In genomic region chr11:1829039-1829820, GRCh38 we compare ENCODE assay signal across 12 cellular contexts. TPM values are rescaled to one million over a fixed set of nuclear protein-coding genes. Genes with fewer than 3 reads are reported as not detected.
DNase-seq lines count a peak whose midpoint lies in the region; ATAC-seq and TF ChIP-seq lines count a peak whose summit lies in the region.
"Had no signal": no experiment of that assay in that cellular context is flagged by ENCODE, and none has a peak within 500 bp of the region (broad histone marks: within the 10 kb centered on the region; RNA-seq: fewer than 3 reads in every experiment).

No MANE protein-coding gene starts in this region.

- BruUV-seq in Panc1 (replicated peaks; lab: Mats Ljungman, UMichigan), result no TSS peak

- H3K4me1 ChIP-seq in Panc1 (ENCODE audit: control insufficient read depth, insufficient read depth, low read length) (peaks cover 97% of the 10 kb centered on the region), psoas muscle (no peaks in the 10 kb centered on the region)

- CTCF ChIA-PET in Panc1 (lab: Charles Lee), result interaction anchor here (0.6 to 7.7 kb wide), 5 partner anchors 73 to 321 kb away, joined by 3 to 168 read pairs (median 6); no protein-coding TSS in a partner anchor
- CTCF ChIA-PET in activated CD4-positive, alpha-beta T cell treated with anti-CD3 and anti-CD28 coated beads, Interleukin-2, amount 10 ng/mL, durations not matched to agents 7 days and 5 days (lab: Charles Lee), result interaction anchor here (0.6 to 7.8 kb wide), 3 partner anchors 136 to 320 kb away, joined by 3 to 139 read pairs (median 4); no protein-coding TSS in a partner anchor

- no peak for TF ChIP-seq CTCF in Panc1 (IDR thresholded peaks at IDR 0.05)
- TF ChIP-seq CTCF in psoas muscle (IDR thresholded peaks at IDR 0.05), result no peak

- H3K4me3 Mint-ChIP-seq in activated CD4-positive, alpha-beta T cell treated with anti-CD3 and anti-CD28 coated beads, Interleukin-2, amount 10 ng/mL, durations not matched to agents 7 days and 5 days, result no peak overlapping the region
- H3K4me3 Mint-ChIP-seq: T-helper 2 cell treated with Interferon-gamma antibody and Interleukin-4, amounts not matched to agents 5 μg/mL and 100 μg/mL, for 36 hours had no signal

- intact Hi-C loops in Panc1 (cut with micrococcal nuclease; ENCODE audit: unreplicated experiment), result loop anchor here (2.0 to 10.0 kb wide), 3 partner anchors 136 to 284 kb away; no protein-coding TSS in a partner anchor
- intact Hi-C loops in psoas muscle (cut with DNase I), result loop anchor here in 1 of 2 donors (5.0 kb wide), 1 partner anchor 52 kb away; no protein-coding TSS in a partner anchor

- DNase-seq in Daoy (ENCODE audit: low read depth) (peak; percentile 86), Panc1 (ENCODE audit: low read depth, low spot score) (no peak), psoas muscle (peak in 1 of 2 donors; percentile 24), hypothalamus (lab: John Stamatoyannopoulos, UW) (no peak)
- DNase-seq in activated CD4-positive, alpha-beta T cell treated with anti-CD3 and anti-CD28 coated beads, Interleukin-2, amount 10 ng/mL, durations not matched to agents 7 days and 5 days, result no peak
- no peak for DNase-seq in effector CD8-positive, alpha-beta T cell (lab: John Stamatoyannopoulos, UW)
- DNase-seq: sigmoid colon had no signal

- in situ Hi-C loops in Panc1 (cut with HindIII; ENCODE audit: low pct_unique_long_range_greater_than_20kb, low sequenced_read_pairs), result no loop called here

- H3K4me1 Mint-ChIP-seq in activated CD4-positive, alpha-beta T cell treated with anti-CD3 and anti-CD28 coated beads, Interleukin-2, amount 10 ng/mL, durations not matched to agents 7 days and 5 days, result no peaks in the 10 kb centered on the region

- POLR2A ChIA-PET in Panc1 (lab: Charles Lee), result interaction anchor here (0.6 kb wide), 1 partner anchor 148 kb away, joined by 3 read pairs; no protein-coding TSS in a partner anchor
- POLR2A ChIA-PET in activated CD4-positive, alpha-beta T cell treated with anti-CD3 and anti-CD28 coated beads, Interleukin-2, amount 10 ng/mL, durations not matched to agents 7 days and 5 days (lab: Charles Lee), result no interaction called here

- peaks cover 5% of the 10 kb centered on the region for H3K27me3 Mint-ChIP-seq in activated CD4-positive, alpha-beta T cell treated with anti-CD3 and anti-CD28 coated beads, Interleukin-2, amount 10 ng/mL, durations not matched to agents 7 days and 5 days

- H3K27me3 ChIP-seq in Panc1 (ENCODE audit: control insufficient read depth, insufficient read depth, low read length) (no peaks in the 10 kb centered on the region), psoas muscle (ENCODE audit: insufficient read depth in 3 of 3, low read length in 2 of 3) (peaks cover 0 to 6% (median 5%) of the 10 kb centered on the region in 3 donors)

- H3K27ac Mint-ChIP-seq in activated CD4-positive, alpha-beta T cell treated with anti-CD3 and anti-CD28 coated beads, Interleukin-2, amount 10 ng/mL, durations not matched to agents 7 days and 5 days, result no peak overlapping the region
- H3K27ac Mint-ChIP-seq: T-helper 2 cell treated with Interferon-gamma antibody and Interleukin-4, amounts not matched to agents 5 μg/mL and 100 μg/mL, for 36 hours had no signal

- peak overlapping the region; percentile 99 for H3K27ac ChIP-seq in Panc1 (ENCODE audit: low read length)
- H3K27ac ChIP-seq in psoas muscle, result no peak overlapping the region
- H3K27ac ChIP-seq: sigmoid colon had no signal

- no peaks in the 10 kb centered on the region for H3K9me3 Mint-ChIP-seq in activated CD4-positive, alpha-beta T cell treated with anti-CD3 and anti-CD28 coated beads, Interleukin-2, amount 10 ng/mL, durations not matched to agents 7 days and 5 days
- H3K9me3 Mint-ChIP-seq: T-helper 2 cell treated with Interferon-gamma antibody and Interleukin-4, amounts not matched to agents 5 μg/mL and 100 μg/mL, for 36 hours had no signal

- H3K4me3 ChIP-seq in Panc1 (ENCODE audit: low read depth in 2 of 2, low read length in 2 of 2), result peak overlapping the region in 1 of 2 experiments; percentile 7; a peak in 1 of 4 replicates
- H3K4me3 ChIP-seq in psoas muscle, result no peak overlapping the region
- H3K4me3 ChIP-seq: lung, sigmoid colon had no signal

- WGBS in psoas muscle, 3 donors, result 61 to 82% (median 62%) methylated on average over 11 of the region's 11 CpGs

- no peaks in the 10 kb centered on the region for H3K36me3 Mint-ChIP-seq in activated CD4-positive, alpha-beta T cell treated with anti-CD3 and anti-CD28 coated beads, Interleukin-2, amount 10 ng/mL, durations not matched to agents 7 days and 5 days (ENCODE audit: low read depth)

- ATAC-seq in Panc1 (peak; percentile 54), esophagus mucosa (peak; percentile 21), psoas muscle (peak in 3 of 4 donors; percentile 18 to 64 (median 39)), GM21529 (IDR thresholded peaks at IDR 0.05; ENCODE audit: unreplicated experiment) (no peak)

- H3K9me3 ChIP-seq in Panc1 (ENCODE audit: control insufficient read depth, insufficient read depth, low read depth, low read length) (no peaks in the 10 kb centered on the region), psoas muscle (no peaks in the 10 kb centered on the region)
- H3K9me3 ChIP-seq: sigmoid colon had no signal

- H3K36me3 ChIP-seq in Panc1 (ENCODE audit: control insufficient read depth, insufficient read depth, low read length), result no peaks in the 10 kb centered on the region
- H3K36me3 ChIP-seq in psoas muscle (ENCODE audit: insufficient read depth in 1 of 2, low read depth in 1 of 2), result no peaks in the 10 kb centered on the region
- H3K36me3 ChIP-seq: sigmoid colon had no signal

RNA-seq across cellular contexts. Expression of gene SYT8, which starts 5.6 kb away (rescaled TPM):
- total RNA-seq in Daoy (2014; rRNA removed; shearing (Covaris generic)), result not detected in 2 replicates
- 3.5 TPM for total RNA-seq in Panc1 (2021; ENCODE audit: unreplicated experiment)
- 1.9 TPM for polyA plus RNA-seq in Panc1 (2012; ENCODE audit: insufficient read length)
- total RNA-seq in esophagus mucosa, result 22.4 TPM
- total RNA-seq in psoas muscle, result under 1 TPM in 1 of 4 donors, not detected in 3; 0.28 TPM
- polyA plus RNA-seq in psoas muscle, result under 1 TPM in 2 of 3 donors, not detected in 1; 0.04 to 0.06 TPM
- not detected for total RNA-seq in activated CD4-positive, alpha-beta T cell treated with anti-CD3 and anti-CD28 coated beads, Interleukin-2, amount 10 ng/mL, durations not matched to agents 7 days and 5 days
- total RNA-seq: NCI-H460, sigmoid colon had no signal

RNA-seq across cellular contexts. Expression of gene TNNI2, which starts 9.6 kb away (rescaled TPM):
- total RNA-seq in Daoy (2014; rRNA removed; shearing (Covaris generic)), result not detected in 2 replicates
- total RNA-seq in Panc1 (2021; ENCODE audit: unreplicated experiment), result 0.46 TPM
- polyA plus RNA-seq in Panc1 (2012; ENCODE audit: insufficient read length), result 0.64 TPM
- total RNA-seq in esophagus mucosa, result 4.4 TPM
- 1,000 to 10,000 TPM in 3 of 4 donors, 100 to 1,000 TPM in 1; 985 to 3,047 (median 2,750) TPM for total RNA-seq in psoas muscle
- 1,000 to 10,000 TPM; 1,614 to 6,537 (median 3,259) TPM for polyA plus RNA-seq in psoas muscle
- not detected for total RNA-seq in activated CD4-positive, alpha-beta T cell treated with anti-CD3 and anti-CD28 coated beads, Interleukin-2, amount 10 ng/mL, durations not matched to agents 7 days and 5 days
- total RNA-seq: NCI-H460, sigmoid colon had no signal

RNA-seq across cellular contexts. Expression of gene LSP1, which starts 23.7 kb away (rescaled TPM):
- 3.8 and 6.5 TPM in 2 replicates for total RNA-seq in Daoy (2014; rRNA removed; shearing (Covaris generic))
- 0.90 TPM for total RNA-seq in Panc1 (2021; ENCODE audit: unreplicated experiment)
- 1.3 TPM for polyA plus RNA-seq in Panc1 (2012; ENCODE audit: insufficient read length)
- total RNA-seq in esophagus mucosa, result 18.8 TPM
- 10 to 100 TPM; 14.4 to 27.1 (median 19.1) TPM for total RNA-seq in psoas muscle
- polyA plus RNA-seq in psoas muscle, result 10 to 100 TPM in 1 of 3 donors, 1 to 10 TPM in 2; 7.5 to 11.5 (median 9.4) TPM
- 100 to 1,000 TPM; 668 to 687 TPM for total RNA-seq in activated CD4-positive, alpha-beta T cell treated with anti-CD3 and anti-CD28 coated beads, Interleukin-2, amount 10 ng/mL, durations not matched to agents 7 days and 5 days
- total RNA-seq: NCI-H460 had no signal

Comparison
In these comparisons a context has a peak if more than half of its experiments do, and no peak if none do; other contexts are left out.
1. RNA of gene TNNI2, which starts 9.6 kb away (total RNA-seq): 985 to 3,047 TPM in psoas muscle; 4.4 TPM in esophagus mucosa (single experiment), 0.46 TPM in Panc1 (single experiment), not detected in Daoy and not detected in activated CD4-positive, alpha-beta T cell treated with anti-CD3 and anti-CD28 coated beads, Interleukin-2, amount 10 ng/mL, durations not matched to agents 7 days and 5 days; every median in the first group is over 100 times any median in the second.
2. RNA of gene LSP1, which starts 23.7 kb away (total RNA-seq): 668 to 687 TPM in activated CD4-positive, alpha-beta T cell treated with anti-CD3 and anti-CD28 coated beads, Interleukin-2, amount 10 ng/mL, durations not matched to agents 7 days and 5 days; 14.4 to 27.1 TPM in psoas muscle, 18.8 TPM in esophagus mucosa (single experiment), 3.8 to 6.5 TPM in Daoy and 0.90 TPM in Panc1 (single experiment); every median in the first group is over 10 times any median in the second.